In genomic region chr21:29208666-29209059, GRCh38 we compare ENCODE assay signal across 10 cellular contexts.
DNase-seq lines count a peak whose midpoint lies in the region; ATAC-seq and TF ChIP-seq lines count a peak whose summit lies in the region.
"Had no signal": no experiment of that assay in that cellular context is flagged by ENCODE, and none has a peak within 500 bp of the region (broad histone marks: within the 10 kb centered on the region; RNA-seq: fewer than 3 reads in every experiment).

No MANE protein-coding gene starts in this region.

- peak overlapping the region; percentile 13 for H3K4me3 Mint-ChIP-seq in activated naive CD4-positive, alpha-beta T cell treated with anti-CD3 and anti-CD28 coated beads, Interleukin-2, amount 50 U/mL, for 24 hours
- H3K4me3 Mint-ChIP-seq in activated naive CD8-positive, alpha-beta T cell treated with anti-CD3 and anti-CD28 coated beads for 36 hours = no peak overlapping the region
- no peak overlapping the region for H3K4me3 Mint-ChIP-seq in activated CD4-positive, alpha-beta T cell treated with anti-CD3 and anti-CD28 coated beads, Interleukin-2, amount 10 ng/mL, durations not matched to agents 24 days and 14 days

- H3K27me3 Mint-ChIP-seq in activated naive CD4-positive, alpha-beta T cell treated with anti-CD3 and anti-CD28 coated beads, Interleukin-2, amount 50 U/mL, for 24 hours = no peaks in the 10 kb centered on the region
- no peaks in the 10 kb centered on the region for H3K27me3 Mint-ChIP-seq in activated naive CD8-positive, alpha-beta T cell treated with anti-CD3 and anti-CD28 coated beads for 36 hours
- no peaks in the 10 kb centered on the region for H3K27me3 Mint-ChIP-seq in activated CD4-positive, alpha-beta T cell treated with anti-CD3 and anti-CD28 coated beads, Interleukin-2, amount 10 ng/mL, durations not matched to agents 24 days and 14 days

- peaks cover 2% of the 10 kb centered on the region for H3K36me3 Mint-ChIP-seq in activated naive CD4-positive, alpha-beta T cell treated with anti-CD3 and anti-CD28 coated beads, Interleukin-2, amount 50 U/mL, for 24 hours
- no peaks in the 10 kb centered on the region for H3K36me3 Mint-ChIP-seq in activated naive CD8-positive, alpha-beta T cell treated with anti-CD3 and anti-CD28 coated beads for 36 hours
- H3K36me3 Mint-ChIP-seq in activated CD4-positive, alpha-beta T cell treated with anti-CD3 and anti-CD28 coated beads, Interleukin-2, amount 10 ng/mL, durations not matched to agents 24 days and 14 days (ENCODE audit: low read depth) = no peaks in the 10 kb centered on the region

- peaks cover 28% of the 10 kb centered on the region for H3K4me1 Mint-ChIP-seq in activated naive CD4-positive, alpha-beta T cell treated with anti-CD3 and anti-CD28 coated beads, Interleukin-2, amount 50 U/mL, for 24 hours
- H3K4me1 Mint-ChIP-seq in activated naive CD8-positive, alpha-beta T cell treated with anti-CD3 and anti-CD28 coated beads for 36 hours = peaks cover 13% of the 10 kb centered on the region
- peaks cover 10% of the 10 kb centered on the region for H3K4me1 Mint-ChIP-seq in activated CD4-positive, alpha-beta T cell treated with anti-CD3 and anti-CD28 coated beads, Interleukin-2, amount 10 ng/mL, durations not matched to agents 24 days and 14 days

- DNase-seq in activated naive CD4-positive, alpha-beta T cell treated with Interleukin-2 at 50 U/mL for 16 hours = no peak
- no peak for DNase-seq in activated naive CD8-positive, alpha-beta T cell treated with anti-CD3 and anti-CD28 coated beads for 36 hours
- DNase-seq in heart right ventricle (no peak), tibial artery (no peak), NCI-H2227 treated with DMSO at 0.1 percent for 48 hours (lab: John Stamatoyannopoulos, UW) (no peak), NCI-H69 (lab: John Stamatoyannopoulos, UW) (no peak)
- DNase-seq in activated CD4-positive, alpha-beta T cell treated with anti-CD3 and anti-CD28 coated beads, Interleukin-2, amount 10 ng/mL, durations not matched to agents 24 days and 14 days = no peak
- DNase-seq: MM.1S, ovary had no signal

- intact Hi-C loops in heart right ventricle (cut with DNase I) (no loop called here), tibial artery (cut with DNase I; ENCODE audit: low total_unique reads) (no loop called here)
- intact Hi-C loops in activated CD4-positive, alpha-beta T cell treated with anti-CD3 and anti-CD28 coated beads, Interleukin-2, amount 10 ng/mL, durations not matched to agents 24 days and 14 days (cut with micrococcal nuclease) = loop anchor here (1.0 to 2.0 kb wide), 3 partner anchors 12 to 37 kb away; no protein-coding TSS in a partner anchor

- H3K4me1 ChIP-seq in heart right ventricle (peaks cover 0 to 36% (median 5%) of the 10 kb centered on the region in 9 donors), tibial artery (peaks cover 0 to 16% (median 7%) of the 10 kb centered on the region in 4 donors)

- peak overlapping the region; percentile 31 for H3K27ac Mint-ChIP-seq in activated naive CD4-positive, alpha-beta T cell treated with anti-CD3 and anti-CD28 coated beads, Interleukin-2, amount 50 U/mL, for 24 hours
- H3K27ac Mint-ChIP-seq in activated naive CD8-positive, alpha-beta T cell treated with anti-CD3 and anti-CD28 coated beads for 36 hours = peak overlapping the region; percentile 10
- no peak overlapping the region for H3K27ac Mint-ChIP-seq in activated CD4-positive, alpha-beta T cell treated with anti-CD3 and anti-CD28 coated beads, Interleukin-2, amount 10 ng/mL, durations not matched to agents 24 days and 14 days

- H3K9me3 Mint-ChIP-seq in activated naive CD4-positive, alpha-beta T cell treated with anti-CD3 and anti-CD28 coated beads, Interleukin-2, amount 50 U/mL, for 24 hours = peaks cover 8% of the 10 kb centered on the region
- peaks cover 2% of the 10 kb centered on the region for H3K9me3 Mint-ChIP-seq in activated naive CD8-positive, alpha-beta T cell treated with anti-CD3 and anti-CD28 coated beads for 36 hours
- peaks cover 7% of the 10 kb centered on the region for H3K9me3 Mint-ChIP-seq in activated CD4-positive, alpha-beta T cell treated with anti-CD3 and anti-CD28 coated beads, Interleukin-2, amount 10 ng/mL, durations not matched to agents 24 days and 14 days

- H3K9me3 ChIP-seq in heart right ventricle = no peaks in the 10 kb centered on the region
- H3K9me3 ChIP-seq in tibial artery = no peaks in the 10 kb centered on the region
- H3K9me3 ChIP-seq: ovary had no signal

- H3K27me3 ChIP-seq in heart right ventricle (no peaks in the 10 kb centered on the region), tibial artery (no peaks in the 10 kb centered on the region)
- H3K27me3 ChIP-seq: ovary had no signal

- peak in 6 of 8 donors; percentile 44 to 74 (median 56) for ATAC-seq in heart right ventricle

- H3K4me3 ChIP-seq in heart right ventricle (peak overlapping the region in 2 of 10 donors; percentile 3 to 7), tibial artery (no peak overlapping the region)
- H3K4me3 ChIP-seq: ovary had no signal

- WGBS in heart right ventricle, 2 donors = 39 to 57% methylated on average over 1 of the region's 1 CpG

- no peak for TF ChIP-seq CTCF in heart right ventricle (IDR thresholded peaks at IDR 0.05)
- no peak for TF ChIP-seq CTCF in tibial artery (IDR thresholded peaks at IDR 0.05)

- peak overlapping the region in 8 of 10 donors; percentile 3 to 87 (median 66) for H3K27ac ChIP-seq in heart right ventricle
- peak overlapping the region; percentile 10 to 36 for H3K27ac ChIP-seq in tibial artery
- H3K27ac ChIP-seq: ovary had no signal

- no peaks in the 10 kb centered on the region for H3K36me3 ChIP-seq in heart right ventricle
- no peaks in the 10 kb centered on the region for H3K36me3 ChIP-seq in tibial artery
- H3K36me3 ChIP-seq: ovary had no signal
